1 cellular context compared by ENCODE assay signal in the genomic region with DNA sequence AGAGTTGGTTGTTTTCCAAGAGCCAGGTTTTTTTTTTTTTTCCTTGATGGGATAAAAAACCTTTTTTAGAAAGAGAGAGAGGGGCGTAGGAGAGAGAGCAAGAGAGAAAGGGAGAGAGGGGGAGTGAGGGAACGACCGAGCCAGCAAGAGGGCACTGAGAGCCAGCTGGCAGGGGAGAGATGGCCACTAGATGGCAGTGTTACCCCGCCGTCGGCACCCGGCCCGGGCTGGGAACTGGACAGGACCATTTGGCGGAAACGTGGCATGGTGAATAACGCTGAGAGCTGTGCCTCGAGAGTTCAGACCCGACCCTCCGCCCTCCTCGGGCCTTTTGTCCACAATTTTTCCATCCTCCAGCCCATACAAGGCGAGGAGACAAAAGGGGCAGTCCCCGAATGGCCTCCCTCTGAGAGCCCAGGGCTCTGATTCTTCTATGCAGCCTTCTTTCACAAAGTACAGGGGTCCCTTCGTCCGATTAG.
TF ChIP-seq lines count a peak whose summit lies in the region.

No MANE protein-coding gene starts in this region.

TF ChIP-seq in K562, 482 proteins besides CTCF, POLR2A, EP300 and RAD21 (continued from another document and continues in another):
- TF ChIP-seq CREB3L1 (IDR thresholded peaks at IDR 0.05; ENCODE audit: borderline replicate concordance, low read depth) (peak; percentile 69; the same call in 1 of the 2 replicates), HNRNPLL (IDR thresholded peaks at IDR 0.05; ENCODE audit: low read depth, low read length, poor library complexity, severe bottlenecking) (peak; percentile 27), SREBF2 (CRISPR knock-in tag; IDR thresholded peaks at IDR 0.05) (0 out of 2 replicates have a peak, but pooled peaks have one; percentile 40), RB1 (IDR thresholded peaks at IDR 0.05; ENCODE audit: low read depth) (peak; percentile 47; the same call in 1 of the 2 replicates), FOS (IDR thresholded peaks at IDR 0.05; ENCODE audit: extremely low read depth, insufficient read length) (no peak), ZHX1 (conservative IDR thresholded peaks at IDR 0.05; ENCODE audit: low read length) (0 out of 2 replicates have a peak, but pooled peaks have one; percentile 53), CC2D1A (IDR thresholded peaks at IDR 0.05) (peak; percentile 69; the same call in 1 of the 2 replicates), ARID2 (IDR thresholded peaks at IDR 0.05) (peak; percentile 54; the same call in 1 of the 2 replicates), TFAP4 (CRISPR knock-in tag; IDR thresholded peaks at IDR 0.05; ENCODE audit: borderline replicate concordance) (peak; percentile 96), ELF1 (tag; IDR thresholded peaks at IDR 0.05) (no peak), CTCFL (IDR thresholded peaks at IDR 0.05; ENCODE audit: borderline replicate concordance, insufficient read depth, low read depth, low read length, poor library complexity, severe bottlenecking) (peak; percentile 3), L3MBTL2 (IDR thresholded peaks at IDR 0.05) (peak; percentile 67), NFIC (IDR thresholded peaks at IDR 0.05) (peak; percentile 27), ZNF124 (CRISPR knock-in tag; IDR thresholded peaks at IDR 0.05) (no peak), ZNF217 (CRISPR knock-in tag; IDR thresholded peaks at IDR 0.05) (no peak), ELF2 (CRISPR knock-in tag; IDR thresholded peaks at IDR 0.05) (no peak), DACH1 (IDR thresholded peaks at IDR 0.05; ENCODE audit: partially characterized antibody) (peak; percentile 92), SMC3 (conservative IDR thresholded peaks at IDR 0.05; ENCODE audit: insufficient read depth, low read depth, low read length) (peak; percentile 82), RBM39 (optimal IDR thresholded peaks at IDR 0.05; ENCODE audit: low read depth, low read length) (peak; percentile 77), HLTF (IDR thresholded peaks at IDR 0.05) (no peak), MAFG (tag; conservative IDR thresholded peaks at IDR 0.05) (no peak), NFATC3 (IDR thresholded peaks at IDR 0.05) (no peak), E2F6 (IDR thresholded peaks at IDR 0.05; ENCODE audit: borderline replicate concordance in 1 of 2, extremely low read depth in 1 of 2, insufficient read depth in 1 of 2, insufficient read length in 1 of 2, low read depth in 1 of 2, low read length in 1 of 2, poor library complexity in 1 of 2, severe bottlenecking in 1 of 2) (peak; percentile 54 to 72), BHLHE40 (IDR thresholded peaks at IDR 0.05; ENCODE audit: low read length) (0 out of 2 replicates have a peak, but pooled peaks have one; percentile 14), ZNF24 (IDR thresholded peaks at IDR 0.05) (0 out of 2 replicates have a peak, but pooled peaks have one; percentile 31), ZNF707 (CRISPR knock-in tag; conservative IDR thresholded peaks at IDR 0.05) (no peak), ZBED1 (IDR thresholded peaks at IDR 0.05) (no peak), TGIF2 (CRISPR knock-in tag; IDR thresholded peaks at IDR 0.05) (no peak), CXXC5 (CRISPR knock-in tag; IDR thresholded peaks at IDR 0.05) (no peak), GATAD2A (IDR thresholded peaks at IDR 0.05) (no peak), STAG1 (CRISPR knock-in tag; IDR thresholded peaks at IDR 0.05; ENCODE audit: borderline replicate concordance) (peak; percentile 99), SMAD1 (IDR thresholded peaks at IDR 0.05; ENCODE audit: low read depth, low read length, partially characterized antibody) (no peak)
- TF ChIP-seq, protein P1, sequence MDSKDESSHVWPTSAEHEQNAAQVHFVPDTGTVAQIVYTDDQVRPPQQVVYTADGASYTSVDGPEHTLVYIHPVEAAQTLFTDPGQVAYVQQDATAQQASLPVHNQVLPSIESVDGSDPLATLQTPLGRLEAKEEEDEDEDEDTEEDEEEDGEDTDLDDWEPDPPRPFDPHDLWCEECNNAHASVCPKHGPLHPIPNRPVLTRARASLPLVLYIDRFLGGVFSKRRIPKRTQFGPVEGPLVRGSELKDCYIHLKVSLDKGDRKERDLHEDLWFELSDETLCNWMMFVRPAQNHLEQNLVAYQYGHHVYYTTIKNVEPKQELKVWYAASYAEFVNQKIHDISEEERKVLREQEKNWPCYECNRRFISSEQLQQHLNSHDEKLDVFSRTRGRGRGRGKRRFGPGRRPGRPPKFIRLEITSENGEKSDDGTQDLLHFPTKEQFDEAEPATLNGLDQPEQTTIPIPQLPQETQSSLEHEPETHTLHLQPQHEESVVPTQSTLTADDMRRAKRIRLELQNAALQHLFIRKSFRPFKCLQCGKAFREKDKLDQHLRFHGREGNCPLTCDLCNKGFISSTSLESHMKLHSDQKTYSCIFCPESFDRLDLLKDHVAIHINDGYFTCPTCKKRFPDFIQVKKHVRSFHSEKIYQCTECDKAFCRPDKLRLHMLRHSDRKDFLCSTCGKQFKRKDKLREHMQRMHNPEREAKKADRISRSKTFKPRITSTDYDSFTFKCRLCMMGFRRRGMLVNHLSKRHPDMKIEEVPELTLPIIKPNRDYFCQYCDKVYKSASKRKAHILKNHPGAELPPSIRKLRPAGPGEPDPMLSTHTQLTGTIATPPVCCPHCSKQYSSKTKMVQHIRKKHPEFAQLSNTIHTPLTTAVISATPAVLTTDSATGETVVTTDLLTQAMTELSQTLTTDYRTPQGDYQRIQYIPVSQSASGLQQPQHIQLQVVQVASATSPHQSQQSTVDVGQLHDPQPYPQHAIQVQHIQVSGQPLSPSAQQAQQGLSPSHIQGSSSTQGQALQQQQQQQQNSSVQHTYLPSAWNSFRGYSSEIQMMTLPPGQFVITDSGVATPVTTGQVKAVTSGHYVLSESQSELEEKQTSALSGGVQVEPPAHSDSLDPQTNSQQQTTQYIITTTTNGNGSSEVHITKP (IDR thresholded peaks at IDR 0.05; ENCODE audit: partially characterized antibody) = peak; percentile 63
- TF ChIP-seq, protein P2, sequence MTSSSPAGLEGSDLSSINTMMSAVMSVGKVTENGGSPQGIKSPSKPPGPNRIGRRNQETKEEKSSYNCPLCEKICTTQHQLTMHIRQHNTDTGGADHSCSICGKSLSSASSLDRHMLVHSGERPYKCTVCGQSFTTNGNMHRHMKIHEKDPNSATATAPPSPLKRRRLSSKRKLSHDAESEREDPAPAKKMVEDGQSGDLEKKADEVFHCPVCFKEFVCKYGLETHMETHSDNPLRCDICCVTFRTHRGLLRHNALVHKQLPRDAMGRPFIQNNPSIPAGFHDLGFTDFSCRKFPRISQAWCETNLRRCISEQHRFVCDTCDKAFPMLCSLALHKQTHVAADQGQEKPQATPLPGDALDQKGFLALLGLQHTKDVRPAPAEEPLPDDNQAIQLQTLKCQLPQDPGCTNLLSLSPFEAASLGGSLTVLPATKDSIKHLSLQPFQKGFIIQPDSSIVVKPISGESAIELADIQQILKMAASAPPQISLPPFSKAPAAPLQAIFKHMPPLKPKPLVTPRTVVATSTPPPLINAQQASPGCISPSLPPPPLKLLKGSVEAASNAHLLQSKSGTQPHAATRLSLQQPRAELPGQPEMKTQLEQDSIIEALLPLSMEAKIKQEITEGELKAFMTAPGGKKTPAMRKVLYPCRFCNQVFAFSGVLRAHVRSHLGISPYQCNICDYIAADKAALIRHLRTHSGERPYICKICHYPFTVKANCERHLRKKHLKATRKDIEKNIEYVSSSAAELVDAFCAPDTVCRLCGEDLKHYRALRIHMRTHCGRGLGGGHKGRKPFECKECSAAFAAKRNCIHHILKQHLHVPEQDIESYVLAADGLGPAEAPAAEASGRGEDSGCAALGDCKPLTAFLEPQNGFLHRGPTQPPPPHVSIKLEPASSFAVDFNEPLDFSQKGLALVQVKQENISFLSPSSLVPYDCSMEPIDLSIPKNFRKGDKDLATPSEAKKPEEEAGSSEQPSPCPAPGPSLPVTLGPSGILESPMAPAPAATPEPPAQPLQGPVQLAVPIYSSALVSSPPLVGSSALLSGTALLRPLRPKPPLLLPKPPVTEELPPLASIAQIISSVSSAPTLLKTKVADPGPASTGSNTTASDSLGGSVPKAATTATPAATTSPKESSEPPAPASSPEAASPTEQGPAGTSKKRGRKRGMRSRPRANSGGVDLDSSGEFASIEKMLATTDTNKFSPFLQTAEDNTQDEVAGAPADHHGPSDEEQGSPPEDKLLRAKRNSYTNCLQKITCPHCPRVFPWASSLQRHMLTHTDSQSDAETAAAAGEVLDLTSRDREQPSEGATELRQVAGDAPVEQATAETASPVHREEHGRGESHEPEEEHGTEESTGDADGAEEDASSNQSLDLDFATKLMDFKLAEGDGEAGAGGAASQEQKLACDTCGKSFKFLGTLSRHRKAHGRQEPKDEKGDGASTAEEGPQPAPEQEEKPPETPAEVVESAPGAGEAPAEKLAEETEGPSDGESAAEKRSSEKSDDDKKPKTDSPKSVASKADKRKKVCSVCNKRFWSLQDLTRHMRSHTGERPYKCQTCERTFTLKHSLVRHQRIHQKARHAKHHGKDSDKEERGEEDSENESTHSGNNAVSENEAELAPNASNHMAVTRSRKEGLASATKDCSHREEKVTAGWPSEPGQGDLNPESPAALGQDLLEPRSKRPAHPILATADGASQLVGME (CRISPR knock-in tag; IDR thresholded peaks at IDR 0.05) = no peak
- TF ChIP-seq, protein P3, sequence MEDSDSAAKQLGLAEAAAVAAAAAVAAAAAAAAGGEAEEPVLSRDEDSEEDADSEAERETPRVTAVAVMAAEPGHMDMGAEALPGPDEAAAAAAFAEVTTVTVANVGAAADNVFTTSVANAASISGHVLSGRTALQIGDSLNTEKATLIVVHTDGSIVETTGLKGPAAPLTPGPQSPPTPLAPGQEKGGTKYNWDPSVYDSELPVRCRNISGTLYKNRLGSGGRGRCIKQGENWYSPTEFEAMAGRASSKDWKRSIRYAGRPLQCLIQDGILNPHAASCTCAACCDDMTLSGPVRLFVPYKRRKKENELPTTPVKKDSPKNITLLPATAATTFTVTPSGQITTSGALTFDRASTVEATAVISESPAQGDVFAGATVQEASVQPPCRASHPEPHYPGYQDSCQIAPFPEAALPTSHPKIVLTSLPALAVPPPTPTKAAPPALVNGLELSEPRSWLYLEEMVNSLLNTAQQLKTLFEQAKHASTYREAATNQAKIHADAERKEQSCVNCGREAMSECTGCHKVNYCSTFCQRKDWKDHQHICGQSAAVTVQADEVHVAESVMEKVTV (CRISPR knock-in tag; IDR thresholded peaks at IDR 0.05) = 0 out of 2 replicates have a peak, but pooled peaks have one; percentile 34
